8 cellular contexts compared by ENCODE assay signal in genomic region chrX:119235872-119236598, GRCh38. TPM values are rescaled to one million over a fixed set of nuclear protein-coding genes. Genes with fewer than 3 reads are reported as not detected.
DNase-seq lines count a peak whose midpoint lies in the region; ATAC-seq, FAIRE-seq and TF ChIP-seq lines count a peak whose summit lies in the region.

Gene PGRMC1 (plus strand): TSS chrX:119236285. CDS start chrX:119236364, 79 bp downstream.

- peak within 1 kb of the TSS; percentile 86 to 89 for H3K27ac Mint-ChIP-seq in activated naive CD4-positive, alpha-beta T cell treated with anti-CD3 and anti-CD28 coated beads, Interleukin-2, amount 50 U/mL, for 72 hours
- H3K27ac Mint-ChIP-seq in glutamatergic neuron (ENCODE audit: unreplicated experiment) (peak within 1 kb of the TSS; percentile 98), osteocyte (ENCODE audit: unreplicated experiment) (peak within 1 kb of the TSS; percentile 70)

- H3K4me1 Mint-ChIP-seq in glutamatergic neuron (ENCODE audit: low read depth, unreplicated experiment) = peaks cover 14% of the 10 kb centered on the region
- peaks cover 22% of the 10 kb centered on the region for H3K4me1 Mint-ChIP-seq in osteocyte (ENCODE audit: unreplicated experiment)

- no peaks in the 10 kb centered on the region for H3K9me3 Mint-ChIP-seq in activated naive CD4-positive, alpha-beta T cell treated with anti-CD3 and anti-CD28 coated beads, Interleukin-2, amount 50 U/mL, for 72 hours
- H3K9me3 Mint-ChIP-seq in glutamatergic neuron (ENCODE audit: unreplicated experiment) (peaks cover 12% of the 10 kb centered on the region), osteocyte (ENCODE audit: unreplicated experiment) (peaks cover 6% of the 10 kb centered on the region)

- peak; percentile 93 for DNase-seq in H7
- DNase-seq in M059J (ENCODE audit: low read depth) = peak; percentile 86
- DNase-seq in SKM-1 (lab: John Stamatoyannopoulos, UW; ENCODE audit: unreplicated experiment) = peak; percentile 39
- peak; percentile 69 to 78 for DNase-seq in activated naive CD4-positive, alpha-beta T cell treated with anti-CD3 and anti-CD28 coated beads, Interleukin-2, amount 50 U/mL, for 72 hours (ENCODE audit: low spot score in 2 of 2)
- DNase-seq in glutamatergic neuron = peak; percentile 81
- DNase-seq in osteocyte (ENCODE audit: extremely low spot score, unreplicated experiment) = peak; percentile 91
- DNase-seq in thoracic aorta (ENCODE audit: low spot score) = peak; percentile 18

- peak; percentile 52 for FAIRE-seq in G401.6 (lab: Jason Lieb, UNC)

- peak within 1 kb of the TSS; percentile 84 to 91 for H3K27ac ChIP-seq in thoracic aorta

- peaks cover 9 to 23% of the 10 kb centered on the region in 2 donors for H3K36me3 Mint-ChIP-seq in activated naive CD4-positive, alpha-beta T cell treated with anti-CD3 and anti-CD28 coated beads, Interleukin-2, amount 50 U/mL, for 72 hours
- H3K36me3 Mint-ChIP-seq in glutamatergic neuron (ENCODE audit: unreplicated experiment) (no peaks in the 10 kb centered on the region), osteocyte (ENCODE audit: unreplicated experiment) (no peaks in the 10 kb centered on the region)

- H3K27me3 Mint-ChIP-seq in glutamatergic neuron (ENCODE audit: unreplicated experiment) = peaks cover 4% of the 10 kb centered on the region
- H3K27me3 Mint-ChIP-seq in osteocyte (ENCODE audit: unreplicated experiment) = no peaks in the 10 kb centered on the region

- no peak for TF ChIP-seq CTCF in glutamatergic neuron (IDR thresholded peaks at IDR 0.05; ENCODE audit: partially characterized antibody, unreplicated experiment)
- no peak for TF ChIP-seq CTCF in osteocyte (IDR thresholded peaks at IDR 0.05)
- TF ChIP-seq CTCF in thoracic aorta (IDR thresholded peaks at IDR 0.05) = no peak

- H3K27me3 ChIP-seq in H7 (ENCODE audit: control insufficient read depth, insufficient read depth, low read length) (no peaks in the 10 kb centered on the region), thoracic aorta (replicated peaks; ENCODE audit: insufficient read depth) (no peaks in the 10 kb centered on the region)

- H3K9me3 ChIP-seq in thoracic aorta = no peaks in the 10 kb centered on the region

- H3K36me3 ChIP-seq in H7 (replicated peaks; ENCODE audit: control insufficient read depth, insufficient read depth, low read length) (peaks cover 2% of the 10 kb centered on the region), thoracic aorta (no peaks in the 10 kb centered on the region)

- H3K4me3 Mint-ChIP-seq in glutamatergic neuron (ENCODE audit: unreplicated experiment) (peak within 1 kb of the TSS; percentile 99), osteocyte (ENCODE audit: unreplicated experiment) (peak within 1 kb of the TSS; percentile 83)

- ATAC-seq in activated naive CD4-positive, alpha-beta T cell treated with anti-CD3 and anti-CD28 coated beads, Interleukin-2, amount 50 U/mL, for 72 hours = peak; percentile 92 to 95
- ATAC-seq in thoracic aorta (ENCODE audit: insufficient number of reproducible peaks, low FRiP score, low read depth) = peak; percentile 61

- H3K4me1 ChIP-seq in thoracic aorta (ENCODE audit: control insufficient read depth in 1 of 2, low read depth in 2 of 2) = peaks cover 0 to 25% of the 10 kb centered on the region in 2 donors

- H3K4me3 ChIP-seq in H7 (ENCODE audit: insufficient read depth, low read depth, low read length) (peak within 1 kb of the TSS; percentile 82), thoracic aorta (peak within 1 kb of the TSS; percentile 88)

RNA-seq across cellular contexts. Expression of gene PGRMC1, which starts in this region (rescaled TPM):
- total RNA-seq in H7 (2014; rRNA removed; shearing (Covaris generic)) = 247 and 254 TPM in 2 replicates
- 563 and 702 TPM in 2 replicates for total RNA-seq in M059J (2014; rRNA removed; shearing (Covaris generic))
- total RNA-seq in activated naive CD4-positive, alpha-beta T cell treated with anti-CD3 and anti-CD28 coated beads, Interleukin-2, amount 50 U/mL, for 72 hours = 10 to 100 TPM; 22.2 to 35.0 TPM
- total RNA-seq in glutamatergic neuron (ENCODE audit: unreplicated experiment) (239 TPM), osteocyte (61.9 and 66.9 TPM in 2 replicates), thoracic aorta (100 to 1,000 TPM; 105 to 135 TPM)

Comparison
In these comparisons a context has a peak if more than half of its experiments do, and no peak if none do; other contexts are left out.
1. Peak in every context shown above with its lines: DNase-seq, ATAC-seq, H3K4me3 ChIP-seq and H3K27ac ChIP-seq.
2. DNase-seq: peak in every context shown above with its lines; median percentile 93 in H7; 91 in osteocyte; 86 in M059J; 81 in glutamatergic neuron; 74 in activated naive CD4-positive, alpha-beta T cell treated with anti-CD3 and anti-CD28 coated beads, Interleukin-2, amount 50 U/mL, for 72 hours; 39 in SKM-1; 18 in thoracic aorta.